ENCODE assay signal across 21 cellular contexts in the genomic region with DNA sequence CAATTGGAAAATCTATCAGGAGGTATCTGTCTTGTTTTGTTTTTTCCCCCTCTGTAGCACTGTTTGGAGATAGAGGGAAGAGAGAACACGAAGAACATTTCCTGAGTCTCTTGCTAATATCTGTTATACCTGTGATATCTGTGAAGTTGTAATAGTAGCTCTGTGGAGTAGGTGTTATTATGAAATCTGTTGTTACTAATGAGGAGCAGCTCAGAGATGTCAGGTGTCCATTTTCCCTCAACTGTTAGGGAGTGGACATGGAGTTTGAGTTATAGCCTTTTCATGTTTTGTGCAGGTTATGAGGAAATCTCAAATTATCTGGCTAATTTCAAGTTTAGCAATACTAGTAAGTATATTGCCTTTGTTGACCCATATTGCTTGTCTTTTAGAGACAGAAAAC. TPM values are rescaled to one million over a fixed set of nuclear protein-coding genes. Genes with fewer than 3 reads are reported as not detected.
DNase-seq lines count a peak whose midpoint lies in the region; ATAC-seq and TF ChIP-seq lines count a peak whose summit lies in the region.
"Had no signal": no experiment of that assay in that cellular context is flagged by ENCODE, and none has a peak within 500 bp of the region (broad histone marks: within the 10 kb centered on the region; RNA-seq: fewer than 3 reads in every experiment).

No MANE protein-coding gene starts in this region.

- peaks cover 41% of the 10 kb centered on the region for H3K79me2 ChIP-seq in neural progenitor cell (ENCODE audit: low read depth)

- H3K27ac Mint-ChIP-seq in activated T-cell treated with anti-CD3 and anti-CD28 coated beads, Interleukin-2, amount 50 U/mL, for 24 hours, result peak overlapping the region; percentile 32
- H3K27ac Mint-ChIP-seq in IgD-negative memory B cell (peak overlapping the region; percentile 5 to 53 (median 21)), chondrocyte (ENCODE audit: unreplicated experiment) (peak overlapping the region; percentile 3), neural progenitor cell (no peak overlapping the region)

- no peak for DNase-seq in activated T-cell treated with anti-CD3 and anti-CD28 coated beads, Interleukin-2, amount 50 U/mL, for 24 hours
- DNase-seq in activated T-cell treated with anti-CD3 and anti-CD28 coated beads for 4 hours (no peak), chondrocyte (ENCODE audit: low spot score) (no peak), neural progenitor cell (ENCODE audit: low spot score) (no peak), testis (no peak)
- DNase-seq: BE2C, GDM1, IMR-90, NCI-H1048, NCI-H1417, NCI-H1694, NCI-H2029 treated with DMSO at 0.1 percent for 48 hours, NCI-H510A, NCI-H69, SHP77 had no signal

- peaks cover 24% of the 10 kb centered on the region for H4K20me1 ChIP-seq in neural progenitor cell (ENCODE audit: low read depth)

- H3K36me3 ChIP-seq in neural progenitor cell, result no peaks in the 10 kb centered on the region
- H3K36me3 ChIP-seq in testis (ENCODE audit: low read depth, missing control alignments), result no peaks in the 10 kb centered on the region

- peak overlapping the region; percentile 69 for H3K27ac ChIP-seq in neural progenitor cell
- no peak overlapping the region for H3K27ac ChIP-seq in testis
- H3K27ac ChIP-seq: 22Rv1, RWPE1 had no signal

- no peak overlapping the region for H3K4me3 ChIP-seq in neural progenitor cell
- H3K4me3 ChIP-seq in testis, result no peak overlapping the region

- no peaks in the 10 kb centered on the region for H3K9me3 Mint-ChIP-seq in activated T-cell treated with anti-CD3 and anti-CD28 coated beads, Interleukin-2, amount 50 U/mL, for 24 hours
- H3K9me3 Mint-ChIP-seq in IgD-negative memory B cell, result no peaks in the 10 kb centered on the region
- no peaks in the 10 kb centered on the region for H3K9me3 Mint-ChIP-seq in chondrocyte (ENCODE audit: low read depth)
- no peaks in the 10 kb centered on the region for H3K9me3 Mint-ChIP-seq in neural progenitor cell

- TF ChIP-seq POLR2A in testis (IDR thresholded peaks at IDR 0.05), result no peak

- no peaks in the 10 kb centered on the region for H3K27me3 Mint-ChIP-seq in activated T-cell treated with anti-CD3 and anti-CD28 coated beads, Interleukin-2, amount 50 U/mL, for 24 hours
- H3K27me3 Mint-ChIP-seq in IgD-negative memory B cell (no peaks in the 10 kb centered on the region), chondrocyte (ENCODE audit: low read depth) (no peaks in the 10 kb centered on the region), neural progenitor cell (ENCODE audit: insufficient read depth, low read depth) (peaks cover 3% of the 10 kb centered on the region)

- H3K4me3 Mint-ChIP-seq in activated T-cell treated with anti-CD3 and anti-CD28 coated beads, Interleukin-2, amount 50 U/mL, for 24 hours, result no peak overlapping the region
- H3K4me3 Mint-ChIP-seq in IgD-negative memory B cell (no peak overlapping the region), chondrocyte (ENCODE audit: unreplicated experiment) (no peak overlapping the region), neural progenitor cell (no peak overlapping the region)

- 41 to 59% methylated on average over 1 of the region's 1 CpG for WGBS in testis, 2 donors

- no peak overlapping the region for H3K4me2 ChIP-seq in neural progenitor cell

- H2AFZ ChIP-seq in neural progenitor cell (replicated peaks), result no peak overlapping the region

- peaks cover 29% of the 10 kb centered on the region for H3K4me1 Mint-ChIP-seq in activated T-cell treated with anti-CD3 and anti-CD28 coated beads, Interleukin-2, amount 50 U/mL, for 24 hours (ENCODE audit: low read depth)
- H3K4me1 Mint-ChIP-seq in IgD-negative memory B cell (peaks cover 2 to 6% (median 3%) of the 10 kb centered on the region in 3 donors), chondrocyte (ENCODE audit: low read depth) (peaks cover 3% of the 10 kb centered on the region), neural progenitor cell (peaks cover 2% of the 10 kb centered on the region)

- TF ChIP-seq CTCF in chondrocyte (IDR thresholded peaks at IDR 0.05) (no peak), neural progenitor cell (IDR thresholded peaks at IDR 0.05) (no peak), testis (IDR thresholded peaks at IDR 0.05) (no peak)

- H3K4me1 ChIP-seq in neural progenitor cell (peaks cover 28% of the 10 kb centered on the region), testis (no peaks in the 10 kb centered on the region)
- H3K4me1 ChIP-seq: BE2C had no signal

- H3K27me3 ChIP-seq in neural progenitor cell, result no peaks in the 10 kb centered on the region
- H3K27me3 ChIP-seq in testis, result no peaks in the 10 kb centered on the region
- H3K27me3 ChIP-seq: BE2C had no signal

- no peaks in the 10 kb centered on the region for H3K9me3 ChIP-seq in neural progenitor cell (ENCODE audit: low read depth)
- H3K9me3 ChIP-seq in testis, result no peaks in the 10 kb centered on the region
- H3K9me3 ChIP-seq: BE2C had no signal

- H3F3A ChIP-seq in neural progenitor cell (ENCODE audit: low read depth), result peaks cover 7% of the 10 kb centered on the region

- intact Hi-C loops in testis (cut with DNase I; ENCODE audit: low total_unique reads), result no loop called here

- H3K36me3 Mint-ChIP-seq in activated T-cell treated with anti-CD3 and anti-CD28 coated beads, Interleukin-2, amount 50 U/mL, for 24 hours (ENCODE audit: low read depth), result peaks cover 71% of the 10 kb centered on the region
- H3K36me3 Mint-ChIP-seq in IgD-negative memory B cell, result peaks cover 2% of the 10 kb centered on the region
- peaks cover 13% of the 10 kb centered on the region for H3K36me3 Mint-ChIP-seq in chondrocyte (ENCODE audit: low read depth)
- peaks cover 34% of the 10 kb centered on the region for H3K36me3 Mint-ChIP-seq in neural progenitor cell

- no peak overlapping the region for H3K9ac ChIP-seq in neural progenitor cell

- ATAC-seq in GM21737 (IDR thresholded peaks at IDR 0.05; ENCODE audit: unreplicated experiment), result no peak
- ATAC-seq in GM19397 (IDR thresholded peaks at IDR 0.05; ENCODE audit: unreplicated experiment), result no peak
- ATAC-seq: Panc1 had no signal

RNA-seq across cellular contexts. Expression of a gene that starts 52.4 kb away (rescaled TPM):
- polyA plus RNA-seq in IgD-negative memory B cell (16.4 TPM), testis (ENCODE audit: insufficient read depth, low read depth, low replicate concordance) (22.7 TPM)
- total RNA-seq in chondrocyte (31.4 to 32.7 TPM (median 31.7 TPM) in 3 replicates), neural progenitor cell (ENCODE audit: low replicate concordance) (32.1 and 32.8 TPM in 2 replicates), testis (10 to 100 TPM; 36.0 to 38.6 TPM)
